Comparison of ENCODE assay signal across 27 cellular contexts in genomic region chr10:96711048-96711713, GRCh38.
"Had no signal": no experiment of that assay in that cellular context is flagged by ENCODE, and none has a peak within 500 bp of the region (broad histone marks: within the 10 kb centered on the region; RNA-seq: fewer than 3 reads in every experiment).

No MANE protein-coding gene starts in this region.

- ATAC-seq: activated naive CD4-positive, alpha-beta T cell treated with anti-CD3 and anti-CD28 coated beads, Interleukin-2, amount 50 U/mL, for 72 hours; activated T-helper 17 cell treated with anti-CD3 and anti-CD28 coated beads, Interleukin-2, amount 50 U/mL, for 72 hours; left ventricle myocardium superior; right lobe of liver; T-cell had no signal

- H3K27ac Mint-ChIP-seq: activated naive CD4-positive, alpha-beta T cell treated with anti-CD3 and anti-CD28 coated beads, Interleukin-2, amount 50 U/mL, for 72 hours; activated T-cell treated with anti-CD3 and anti-CD28 coated beads, Interleukin-2, amount 50 U/mL, for 24 hours; activated T-helper 17 cell treated with anti-CD3 and anti-CD28 coated beads, Interleukin-2, amount 50 U/mL, for 72 hours; dendritic cell treated with granulocyte-macrophage colony-stimulating factor and Interleukin-4, amounts not matched to agents 40 ng/mL and 50 ng/mL, for 4 days; T-cell; T-helper 2 cell treated with Interferon-gamma antibody and Interleukin-4, amounts not matched to agents 5 μg/mL and 100 μg/mL, for 36 hours had no signal

- H3K27ac ChIP-seq: adrenal gland, ascending aorta, brain microvascular endothelial cell, right lobe of liver, skin epidermis, thoracic aorta, upper lobe of left lung, WERI-Rb-1 had no signal

- H3K27me3 Mint-ChIP-seq: activated T-cell treated with anti-CD3 and anti-CD28 coated beads, Interleukin-2, amount 50 U/mL, for 24 hours; activated T-helper 17 cell treated with anti-CD3 and anti-CD28 coated beads, Interleukin-2, amount 50 U/mL, for 72 hours; dendritic cell treated with granulocyte-macrophage colony-stimulating factor and Interleukin-4, amounts not matched to agents 40 ng/mL and 50 ng/mL, for 4 days; T-cell had no signal

- H3K4me3 ChIP-seq: adrenal gland, ascending aorta, right lobe of liver, skin epidermis, thoracic aorta, upper lobe of left lung had no signal

- H3K36me3 Mint-ChIP-seq: activated naive CD4-positive, alpha-beta T cell treated with anti-CD3 and anti-CD28 coated beads, Interleukin-2, amount 50 U/mL, for 72 hours; T-cell had no signal

- H3K36me3 ChIP-seq: adrenal gland, ascending aorta, brain microvascular endothelial cell, thoracic aorta, upper lobe of left lung, WERI-Rb-1 had no signal

- H3K9me3 Mint-ChIP-seq: activated naive CD4-positive, alpha-beta T cell treated with anti-CD3 and anti-CD28 coated beads, Interleukin-2, amount 50 U/mL, for 72 hours; activated T-cell treated with anti-CD3 and anti-CD28 coated beads, Interleukin-2, amount 50 U/mL, for 24 hours; activated T-helper 17 cell treated with anti-CD3 and anti-CD28 coated beads, Interleukin-2, amount 50 U/mL, for 72 hours; dendritic cell treated with granulocyte-macrophage colony-stimulating factor and Interleukin-4, amounts not matched to agents 40 ng/mL and 50 ng/mL, for 4 days; T-cell; T-helper 2 cell treated with Interferon-gamma antibody and Interleukin-4, amounts not matched to agents 5 μg/mL and 100 μg/mL, for 36 hours had no signal

- H3K27me3 ChIP-seq: adrenal gland, ascending aorta, brain microvascular endothelial cell, right lobe of liver, upper lobe of left lung had no signal

- H3K4me3 Mint-ChIP-seq: activated T-cell treated with anti-CD3 and anti-CD28 coated beads, Interleukin-2, amount 50 U/mL, for 24 hours; activated T-helper 17 cell treated with anti-CD3 and anti-CD28 coated beads, Interleukin-2, amount 50 U/mL, for 72 hours; dendritic cell treated with granulocyte-macrophage colony-stimulating factor and Interleukin-4, amounts not matched to agents 40 ng/mL and 50 ng/mL, for 4 days; T-cell; T-helper 2 cell treated with Interferon-gamma antibody and Interleukin-4, amounts not matched to agents 5 μg/mL and 100 μg/mL, for 36 hours had no signal

- H3K9me3 ChIP-seq: adrenal gland, ascending aorta, right lobe of liver, thoracic aorta, upper lobe of left lung had no signal

- H3K4me1 ChIP-seq: ascending aorta had no signal

- H3K4me1 Mint-ChIP-seq: activated T-helper 17 cell treated with anti-CD3 and anti-CD28 coated beads, Interleukin-2, amount 50 U/mL, for 72 hours had no signal

- DNase-seq: activated CD4-positive, alpha-beta T cell treated with anti-CD3 and anti-CD28 coated beads for 1 hour; activated CD4-positive, alpha-beta T cell treated with anti-CD3 and anti-CD28 coated beads, Interleukin-2, amount 50 U/mL, for 4 hours; activated CD8-positive, alpha-beta memory T cell treated with anti-CD3 and anti-CD28 coated beads for 24 hours; activated CD8-positive, alpha-beta memory T cell treated with anti-CD3 and anti-CD28 coated beads, Interleukin-2, amount 50 U/mL, for 4 hours; activated T-cell treated with anti-CD3 and anti-CD28 coated beads, Interleukin-2, amount 50 U/mL, for 24 hours; adrenal gland; brain microvascular endothelial cell; caudate nucleus; effector CD4-positive, alpha-beta T cell; foreskin fibroblast; left ventricle myocardium superior; mammary epithelial cell; midbrain; occipital lobe; right lobe of liver; stimulated activated CD4-positive, alpha-beta T cell treated with anti-CD3 and anti-CD28 coated beads, Interleukin-15, amount 100 ng/mL, for 24 hours; stimulated activated naive CD4-positive, alpha-beta T cell; T-cell; upper lobe of left lung; WERI-Rb-1 had no signal
